Comparison of ENCODE assay signal across 7 cellular contexts in the genomic region with DNA sequence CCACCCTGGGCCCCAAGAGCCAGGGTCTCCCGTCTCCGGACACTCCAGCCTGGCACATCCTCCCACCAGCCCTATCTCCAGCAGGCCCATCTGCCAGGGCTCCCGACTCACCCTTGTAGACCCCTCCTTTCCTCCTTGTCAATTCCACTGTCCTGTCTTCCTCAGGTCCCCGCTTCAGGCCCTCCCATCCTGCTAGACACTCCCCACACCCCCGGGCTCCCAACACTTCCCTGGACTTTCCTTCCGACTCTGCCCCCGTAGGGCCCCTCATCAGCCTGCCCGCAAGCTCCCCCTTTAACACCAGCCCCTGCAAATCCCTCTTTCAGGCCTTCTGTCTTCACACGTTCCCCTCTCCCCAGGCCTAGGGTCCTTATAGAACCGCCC.
A peak's percentile ranks its signal among the peaks of the same experiment; 100 is the strongest.
DNase-seq lines count a peak whose midpoint lies in the region.
"Had no signal": no experiment of that assay in that cellular context is flagged by ENCODE, and none has a peak within 500 bp of the region (broad histone marks: within the 10 kb centered on the region; RNA-seq: fewer than 3 reads in every experiment).

No MANE protein-coding gene starts in this region.

- H3K27ac ChIP-seq in SK-N-MC (no peak overlapping the region), iPS-20b (ENCODE audit: low read length) (no peak overlapping the region)
- H3K27ac ChIP-seq: HL-60 had no signal

- H3K36me3 ChIP-seq in SK-N-MC (ENCODE audit: insufficient read depth, low read length), result no peaks in the 10 kb centered on the region
- peaks cover 9% of the 10 kb centered on the region; the same call in 1 of the 2 replicates for H3K36me3 ChIP-seq in iPS-20b (ENCODE audit: insufficient read depth, low read depth, low read length)

- no peaks in the 10 kb centered on the region for H3K27me3 ChIP-seq in iPS-20b (ENCODE audit: insufficient read depth, low read length)

- no peaks in the 10 kb centered on the region for H3K4me1 ChIP-seq in iPS-20b (ENCODE audit: insufficient read depth, low read length)

- DNase-seq in AG08396 (ENCODE audit: low spot score) (peak; percentile 29), SK-N-MC (ENCODE audit: low read depth, low spot score) (no peak), dedifferentiated amniotic fluid mesenchymal stem cell (ENCODE audit: extremely low spot score) (no peak), NAMALWA (ENCODE audit: low spot score) (no peak), NCI-H524 treated with DMSO at 0.1 percent for 48 hours (lab: John Stamatoyannopoulos, UW) (no peak)

- H3K4me3 ChIP-seq in SK-N-MC, result peak overlapping the region; percentile 82; the same call in 1 of the 2 replicates
- H3K4me3 ChIP-seq in iPS-20b (ENCODE audit: low read length), result peak overlapping the region; percentile 81

- H3K9ac ChIP-seq in SK-N-MC (ENCODE audit: insufficient read length) (no peak overlapping the region), iPS-20b (ENCODE audit: low read depth, low read length) (peak overlapping the region; percentile 79; the same call in 1 of the 2 replicates)

- H3K9me3 ChIP-seq in SK-N-MC (ENCODE audit: low read depth, low read length) (no peaks in the 10 kb centered on the region), iPS-20b (ENCODE audit: insufficient read depth, low read depth, low read length) (no peaks in the 10 kb centered on the region)
